In genomic region chr22:37032535-37033460, GRCh38 we compare ENCODE assay signal across 1 cellular context.
TF ChIP-seq lines count a peak whose summit lies in the region.

No MANE protein-coding gene starts in this region.

TF ChIP-seq in HepG2, 621 proteins besides CTCF, POLR2A, EP300 and RAD21 (continued from another document and continues in another):
- TF ChIP-seq ZBTB10 (CRISPR knock-in tag; IDR thresholded peaks at IDR 0.05; ENCODE audit: borderline replicate concordance), result peak; percentile 83; the same call in 1 of the 2 replicates
- TF ChIP-seq E2F2 (CRISPR knock-in tag; IDR thresholded peaks at IDR 0.05; ENCODE audit: borderline replicate concordance), result no peak
- peak; percentile 82 for TF ChIP-seq ZNF24 (IDR thresholded peaks at IDR 0.05)
- peak; percentile 72 for TF ChIP-seq PPARG (CRISPR knock-in tag; conservative IDR thresholded peaks at IDR 0.05)
- peak; percentile 94 for TF ChIP-seq ZNF781 (CRISPR knock-in tag; IDR thresholded peaks at IDR 0.05; ENCODE audit: borderline replicate concordance, not compliant biosample characterization)
- no peak for TF ChIP-seq E2F5 (CRISPR knock-in tag; conservative IDR thresholded peaks at IDR 0.05)
- TF ChIP-seq ZNF766 (CRISPR knock-in tag; IDR thresholded peaks at IDR 0.05; ENCODE audit: borderline replicate concordance), result no peak
- TF ChIP-seq BHLHE40 (IDR thresholded peaks at IDR 0.05; ENCODE audit: low read length), result no peak
- TF ChIP-seq KDM5B (CRISPR knock-in tag; IDR thresholded peaks at IDR 0.05; ENCODE audit: borderline replicate concordance), result peak; percentile 59; the same call in 1 of the 2 replicates
- TF ChIP-seq CHD2 (IDR thresholded peaks at IDR 0.05; ENCODE audit: low read depth, low read length), result no peak
- TF ChIP-seq HHEX (CRISPR knock-in tag; IDR thresholded peaks at IDR 0.05), result peak; percentile 77; the same call in 1 of the 2 replicates
- TF ChIP-seq HOXA9 (CRISPR knock-in tag; IDR thresholded peaks at IDR 0.05; ENCODE audit: borderline replicate concordance), result no peak
- TF ChIP-seq ZNF776 (CRISPR knock-in tag; IDR thresholded peaks at IDR 0.05), result no peak
- TF ChIP-seq TGIF2 (CRISPR knock-in tag; IDR thresholded peaks at IDR 0.05), result peak; percentile 89
- TF ChIP-seq ZKSCAN8 (CRISPR knock-in tag; IDR thresholded peaks at IDR 0.05; ENCODE audit: borderline replicate concordance), result peak; percentile 96
- TF ChIP-seq HDAC6 (IDR thresholded peaks at IDR 0.05; ENCODE audit: low read depth, low read length), result peak; percentile 57; the same call in 1 of the 2 replicates
- TF ChIP-seq FOXK1 (CRISPR knock-in tag; IDR thresholded peaks at IDR 0.05; ENCODE audit: borderline replicate concordance, low read depth), result peak; percentile 95; the same call in 1 of the 2 replicates
- TF ChIP-seq ZNF367 (CRISPR knock-in tag; IDR thresholded peaks at IDR 0.05; ENCODE audit: borderline replicate concordance), result no peak
- no peak for TF ChIP-seq PBX3 (CRISPR knock-in tag; IDR thresholded peaks at IDR 0.05; ENCODE audit: borderline replicate concordance)
- no peak for TF ChIP-seq ZSCAN22 (CRISPR knock-in tag; IDR thresholded peaks at IDR 0.05)
- TF ChIP-seq CEBPB (IDR thresholded peaks at IDR 0.05; ENCODE audit: borderline replicate concordance, low read depth, low read length), result peak; percentile 100
- peak; percentile 76 for TF ChIP-seq TBL1XR1 (IDR thresholded peaks at IDR 0.05; ENCODE audit: borderline replicate concordance, low read length, partially characterized antibody)
- TF ChIP-seq NFYC (CRISPR knock-in tag; IDR thresholded peaks at IDR 0.05), result peak; percentile 12; the same call in 1 of the 2 replicates
- no peak; the same call in 1 of the 2 replicates for TF ChIP-seq ZNF225 (CRISPR knock-in tag; IDR thresholded peaks at IDR 0.05)
- peak; percentile 20 for TF ChIP-seq ZNF407 (CRISPR knock-in tag; IDR thresholded peaks at IDR 0.05; ENCODE audit: not compliant biosample characterization)
- peak; percentile 98 for TF ChIP-seq ZNF503 (CRISPR knock-in tag; IDR thresholded peaks at IDR 0.05)
- TF ChIP-seq ZNF512B (CRISPR knock-in tag; IDR thresholded peaks at IDR 0.05; ENCODE audit: borderline replicate concordance), result peak; percentile 51; the same call in 1 of the 2 replicates
- peak; percentile 68 for TF ChIP-seq ATF7 (IDR thresholded peaks at IDR 0.05)
- peak; percentile 89; the same call in 1 of the 2 replicates for TF ChIP-seq ATF7 (CRISPR knock-in tag; IDR thresholded peaks at IDR 0.05)
- no peak for TF ChIP-seq PAF1 (CRISPR knock-in tag; IDR thresholded peaks at IDR 0.05)
- TF ChIP-seq GPBP1L1 (CRISPR knock-in tag; IDR thresholded peaks at IDR 0.05), result no peak
- peak; percentile 70; the same call in 1 of the 2 replicates for TF ChIP-seq SIX1 (CRISPR knock-in tag; IDR thresholded peaks at IDR 0.05; ENCODE audit: borderline replicate concordance)
- peak; percentile 96 for TF ChIP-seq ZFP36L1 (CRISPR knock-in tag; IDR thresholded peaks at IDR 0.05)
- TF ChIP-seq ZNF552 (CRISPR knock-in tag; IDR thresholded peaks at IDR 0.05; ENCODE audit: borderline replicate concordance), result peak; percentile 58; the same call in 1 of the 2 replicates
- no peak for TF ChIP-seq KAT2B (IDR thresholded peaks at IDR 0.05; ENCODE audit: borderline replicate concordance, low read depth, low read length)
- TF ChIP-seq EEA1 (CRISPR knock-in tag; IDR thresholded peaks at IDR 0.05; ENCODE audit: borderline replicate concordance), result no peak
